In genomic region chr5:109468737-109469420, GRCh38 we compare ENCODE assay signal across 8 cellular contexts. TPM values are rescaled to one million over a fixed set of nuclear protein-coding genes. Genes with fewer than 3 reads are reported as not detected.
DNase-seq lines count a peak whose midpoint lies in the region; FAIRE-seq and TF ChIP-seq lines count a peak whose summit lies in the region.

No MANE protein-coding gene starts in this region.

- H2AK5ac ChIP-seq in neuronal stem cell (ENCODE audit: low read depth, low read length): no peak overlapping the region

- no peaks in the 10 kb centered on the region for H3K4me1 ChIP-seq in neuronal stem cell (ENCODE audit: control insufficient read depth in 2 of 2, insufficient read depth in 1 of 2, low read depth in 1 of 2, low read length in 2 of 2)

- no peaks in the 10 kb centered on the region for H3K79me1 ChIP-seq in neuronal stem cell (ENCODE audit: low read depth, low read length)

- no peak overlapping the region for H3K4ac ChIP-seq in neuronal stem cell (ENCODE audit: low read length)

- H3K27ac ChIP-seq in neuronal stem cell (replicated peaks; ENCODE audit: low read length): no peak overlapping the region

- DNase-seq in GDM1 (lab: John Stamatoyannopoulos, UW) (peak; percentile 73), H7 (peak; percentile 43), LNCaP clone FGC (ENCODE audit: low read depth) (peak; percentile 96), RCC 7860 (ENCODE audit: low spot score) (peak; percentile 77), activated T-helper 1 cell treated with Interleukin-2 at 50 U/mL for 16 hours (ENCODE audit: low read depth) (peak; percentile 39), fibroblast of pulmonary artery (ENCODE audit: low read depth) (peak; percentile 97), neuronal stem cell (ENCODE audit: low spot score) (peak; percentile 29), stromal cell of bone marrow (ENCODE audit: low read depth) (peak; percentile 90)

- H3K4me3 ChIP-seq in H7 (ENCODE audit: insufficient read depth, low read depth, low read length): no peak overlapping the region
- H3K4me3 ChIP-seq in LNCaP clone FGC (ENCODE audit: low read depth, low read length): no peak overlapping the region
- no peak overlapping the region for H3K4me3 ChIP-seq in fibroblast of pulmonary artery (replicated peaks; ENCODE audit: low read depth, low read length)
- no peak overlapping the region for H3K4me3 ChIP-seq in neuronal stem cell (ENCODE audit: low read length in 2 of 2)

- WGBS in neuronal stem cell (ENCODE audit: extremely low coverage in 2 of 2, insufficient read length in 2 of 2, insufficient replicate concordance in 1 of 2), 2 donors: no CpG with 5 or more reads among the region's 4 CpGs

- no peak overlapping the region for H3K4me2 ChIP-seq in neuronal stem cell (ENCODE audit: insufficient read depth, low read length, poor library complexity, severe bottlenecking)

- H3K36me3 ChIP-seq in H7 (replicated peaks; ENCODE audit: control insufficient read depth, insufficient read depth, low read length) (no peaks in the 10 kb centered on the region), neuronal stem cell (replicated peaks in 1 of 2; ENCODE audit: control insufficient read depth in 2 of 2, insufficient read depth in 2 of 2, low read length in 2 of 2) (no peaks in the 10 kb centered on the region)

- H2BK5ac ChIP-seq in neuronal stem cell (ENCODE audit: low read length): no peak overlapping the region

- no peak overlapping the region for H3K14ac ChIP-seq in neuronal stem cell (ENCODE audit: low read length)

- H3K27me3 ChIP-seq in H7 (ENCODE audit: control insufficient read depth, insufficient read depth, low read length): no peaks in the 10 kb centered on the region
- H3K27me3 ChIP-seq in neuronal stem cell (ENCODE audit: control insufficient read depth in 3 of 3, insufficient read depth in 3 of 3, low read depth in 1 of 3, low read length in 3 of 3): no peaks in the 10 kb centered on the region

- H3K18ac ChIP-seq in neuronal stem cell (ENCODE audit: low read length): no peak overlapping the region

- H2BK120ac ChIP-seq in neuronal stem cell (ENCODE audit: low read depth, low read length): no peak overlapping the region

- no peak overlapping the region for H2BK15ac ChIP-seq in neuronal stem cell (ENCODE audit: low read length)

- peak; percentile 96 for TF ChIP-seq CTCF in LNCaP clone FGC (IDR thresholded peaks at IDR 0.05; ENCODE audit: control insufficient read depth, extremely low read depth, insufficient read depth)
- peak; percentile 82 for TF ChIP-seq CTCF in fibroblast of pulmonary artery (IDR thresholded peaks at IDR 0.05; ENCODE audit: low read length, missing control alignments)

- H4K91ac ChIP-seq in neuronal stem cell (ENCODE audit: low read depth, low read length, poor library complexity): no peak overlapping the region

- H3K23ac ChIP-seq in neuronal stem cell (ENCODE audit: low read depth, low read length, poor library complexity): no peak overlapping the region

- no peak overlapping the region for H2BK12ac ChIP-seq in neuronal stem cell (ENCODE audit: low read length)

- no peak overlapping the region for H4K8ac ChIP-seq in neuronal stem cell (ENCODE audit: low read depth, low read length)

- H3K9me3 ChIP-seq in neuronal stem cell (replicated peaks in 1 of 2; ENCODE audit: control insufficient read depth in 2 of 2, insufficient read depth in 1 of 2, low read depth in 1 of 2, low read length in 2 of 2): no peaks in the 10 kb centered on the region

- no peak overlapping the region for H3K9ac ChIP-seq in neuronal stem cell (ENCODE audit: low read depth, low read length, poor library complexity)

- H2AFZ ChIP-seq in neuronal stem cell (ENCODE audit: low read length): no peak overlapping the region

- FAIRE-seq in RCC 7860 (lab: Jason Lieb, UNC): peak; percentile 87

RNA-seq across cellular contexts. Expression of gene PJA2, which starts 59.1 kb away (rescaled TPM):
- total RNA-seq in H7 (2014; rRNA removed; shearing (Covaris generic)): 48.0 and 77.1 TPM in 2 replicates
- 50.4 TPM for polyA plus RNA-seq in neuronal stem cell (2013, experiment 1 of 2)
- 51.3 TPM for polyA plus RNA-seq in neuronal stem cell (2013, experiment 2 of 2)

Comparison
In these comparisons a context has a peak if more than half of its experiments do, and no peak if none do; other contexts are left out.
1. DNase-seq: peak in every context shown above with its lines; median percentile 97 in fibroblast of pulmonary artery; 96 in LNCaP clone FGC; 90 in stromal cell of bone marrow; 77 in RCC 7860; 73 in GDM1; 43 in H7; 39 in activated T-helper 1 cell treated with Interleukin-2 at 50 U/mL for 16 hours; 29 in neuronal stem cell.